ENCODE assay signal across 8 cellular contexts in the genomic region with DNA sequence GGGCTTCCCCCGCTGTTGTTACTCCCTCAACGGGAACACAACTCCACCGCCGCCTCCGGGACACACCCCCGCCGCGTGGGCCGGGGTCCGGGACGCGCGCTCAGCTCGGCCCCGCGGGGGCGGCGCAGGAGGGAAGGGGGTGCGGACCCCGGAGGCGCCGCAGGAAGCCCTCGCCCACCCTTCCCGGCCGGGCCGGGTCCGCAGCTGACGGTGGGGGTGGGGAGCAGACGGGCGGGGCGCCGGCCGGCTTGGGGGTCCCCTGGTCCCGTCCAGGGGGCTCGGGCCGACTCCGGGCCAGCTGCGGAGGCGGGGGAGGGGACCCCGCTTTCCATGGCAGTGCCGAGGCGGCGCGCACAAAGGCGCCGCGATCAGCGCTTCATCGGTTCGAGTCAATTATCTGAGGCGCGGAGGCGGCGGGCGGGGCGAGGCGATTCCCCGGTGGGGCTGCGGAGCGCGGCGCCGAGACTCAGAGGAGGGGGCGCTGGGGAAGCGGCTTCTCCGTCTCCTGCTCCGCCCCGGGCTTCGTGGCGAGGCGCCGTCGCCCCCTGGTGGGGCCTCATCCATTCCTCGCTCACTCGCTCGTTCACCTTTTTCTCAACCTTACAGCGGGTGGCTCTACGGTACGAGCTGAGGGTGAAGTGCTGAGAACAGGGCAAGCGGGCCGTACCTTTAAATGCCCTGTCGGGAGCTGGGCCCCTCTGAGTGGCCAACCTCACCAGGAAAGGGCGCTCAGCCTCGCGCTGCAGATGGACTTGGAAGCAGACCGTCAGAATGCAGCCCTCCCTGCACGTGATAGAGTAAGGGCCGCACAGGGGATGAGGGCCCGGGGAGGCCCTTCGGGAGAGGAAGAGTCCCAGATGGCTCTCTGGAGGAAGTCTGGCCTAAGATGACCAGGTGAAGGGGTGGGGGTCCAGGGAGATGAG. TPM values are rescaled to one million over a fixed set of nuclear protein-coding genes. Genes with fewer than 3 reads are reported as not detected.
DNase-seq lines count a peak whose midpoint lies in the region; ATAC-seq, FAIRE-seq and TF ChIP-seq lines count a peak whose summit lies in the region.

No MANE protein-coding gene starts in this region.

- no peaks in the 10 kb centered on the region for H3K36me3 ChIP-seq in GM12878 (ENCODE audit: control insufficient read depth in 2 of 2, insufficient read depth in 2 of 2, low read length in 1 of 2)

- TF ChIP-seq POLR2A in GM12878 (IDR thresholded peaks at IDR 0.05; ENCODE audit: low read depth, low read length): no peak

- no peaks in the 10 kb centered on the region for H4K20me1 ChIP-seq in GM12878 (ENCODE audit: control insufficient read depth, insufficient read depth)

- H3K4me3 ChIP-seq in GM12878: no peak overlapping the region

- no peak for FAIRE-seq in GM12878 (lab: Jason Lieb, UNC)

- SMC1A ChIA-PET in GM12878 (lab: Charles Lee; ENCODE audit: uncharacterized antibody, unreplicated experiment): interaction anchor here (1.2 kb wide), 1 partner anchor 79 kb away, joined by 3 read pairs; no protein-coding TSS in a partner anchor

- H3K4me2 ChIP-seq in GM12878 (ENCODE audit: control insufficient read depth, insufficient read depth): peak overlapping the region; percentile 64; the same call in 1 of the 2 replicates

- WGBS in GM12878 (ENCODE audit: insufficient coverage, insufficient replicate concordance, low lambda C conversion rate, missing lambda C conversion rate): 9% methylated on average over 70 of the region's 90 CpGs

- no TSS peak for BruUV-seq in GM12878 (replicated peaks; lab: Mats Ljungman, UMichigan)

- ATAC-seq in GM12878 (peak; percentile 87), GM18511 (IDR thresholded peaks at IDR 0.05; ENCODE audit: unreplicated experiment) (no peak)

- no peak overlapping the region for H2AFZ ChIP-seq in GM12878 (ENCODE audit: control insufficient read depth, low read depth, low read length)

- H3K79me2 ChIP-seq in GM12878 (ENCODE audit: control insufficient read depth, insufficient read depth, low read length): no peaks in the 10 kb centered on the region

- H3K4me1 ChIP-seq in GM12878 (ENCODE audit: control insufficient read depth, insufficient read depth, low read length): no peaks in the 10 kb centered on the region

- peak; percentile 51 for DNase-seq in DMS 273 treated with DMSO at 0.1 percent for 48 hours (lab: John Stamatoyannopoulos, UW)
- DNase-seq in T-helper 1 cell: peak in 3 of 5 donors; percentile 6 to 25 (median 17)
- no peak for DNase-seq in GM12878 (ENCODE audit: low read depth, low spot score)
- DNase-seq in iris pigment epithelial cell (ENCODE audit: low read depth): peak; percentile 38
- DNase-seq in stimulated activated CD4-positive, alpha-beta T cell treated with anti-CD3 and anti-CD28 coated beads, Interleukin-2, amount 100 ng/mL, for 24 hours: peak; percentile 62 to 71
- no peak for DNase-seq in HCEC 1CT

- RAD21 ChIA-PET in GM12878 (lab: Charles Lee; ENCODE audit: unreplicated experiment): interaction anchor here (0.6 kb wide), 1 partner anchor 203 kb away, joined by 3 read pairs; no protein-coding TSS in a partner anchor

- TF ChIP-seq RAD21 in GM12878 (IDR thresholded peaks at IDR 0.05; ENCODE audit: insufficient read depth, low read depth, low read length): peak; percentile 42; the same call in 1 of the 2 replicates

- H3K9me3 ChIP-seq in GM12878 (replicated peaks; ENCODE audit: control insufficient read depth, insufficient read depth, low read length): no peaks in the 10 kb centered on the region

- POLR2A ChIA-PET in GM12878 (lab: Charles Lee): no interaction called here

- CTCF ChIA-PET in GM12878 (lab: Yijun Ruan, JAX): no interaction called here

- H3K27me3 ChIP-seq in GM12878 (replicated peaks in 1 of 2; ENCODE audit: control insufficient read depth in 2 of 2, insufficient read depth in 2 of 2, low read length in 1 of 2): peaks cover 0 to 9% of the 10 kb centered on the region in 2 experiments; a peak in 3 of 4 replicates

- intact Hi-C loops in GM12878 (cut with micrococcal nuclease; ENCODE audit: unreplicated experiment): no loop called here

- in situ Hi-C loops in GM12878 (cut with MboI): no loop called here

- no peak for TF ChIP-seq EP300 in GM12878 (IDR thresholded peaks at IDR 0.05; ENCODE audit: borderline replicate concordance in 1 of 2, control insufficient read depth in 1 of 2, low read depth in 2 of 2, low read length in 2 of 2)

- no peak overlapping the region for H3K27ac ChIP-seq in GM12878 (ENCODE audit: control insufficient read depth, insufficient read depth)

- peak; percentile 79 for TF ChIP-seq CTCF in LNCAP (IDR thresholded peaks at IDR 0.05)
- peak; percentile 36 to 51 (median 48); a peak in 5 of 6 replicates for TF ChIP-seq CTCF in GM12878 (IDR thresholded peaks at IDR 0.05 in 2 of 3, conservative IDR thresholded peaks at IDR 0.05 in 1 of 3; ENCODE audit: control insufficient read depth in 2 of 3, extremely low read depth in 1 of 3, insufficient read depth in 1 of 3, low read depth in 3 of 3, low read length in 3 of 3)

- H3K9ac ChIP-seq in GM12878 (ENCODE audit: control insufficient read depth, insufficient read depth, low read length): no peak overlapping the region

TF ChIP-seq in GM12878, 131 proteins besides CTCF, POLR2A, EP300 and RAD21:
- TF ChIP-seq, protein P1, sequence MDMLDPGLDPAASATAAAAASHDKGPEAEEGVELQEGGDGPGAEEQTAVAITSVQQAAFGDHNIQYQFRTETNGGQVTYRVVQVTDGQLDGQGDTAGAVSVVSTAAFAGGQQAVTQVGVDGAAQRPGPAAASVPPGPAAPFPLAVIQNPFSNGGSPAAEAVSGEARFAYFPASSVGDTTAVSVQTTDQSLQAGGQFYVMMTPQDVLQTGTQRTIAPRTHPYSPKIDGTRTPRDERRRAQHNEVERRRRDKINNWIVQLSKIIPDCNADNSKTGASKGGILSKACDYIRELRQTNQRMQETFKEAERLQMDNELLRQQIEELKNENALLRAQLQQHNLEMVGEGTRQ (IDR thresholded peaks at IDR 0.05; ENCODE audit: borderline replicate concordance, low read depth, low read length): no peak
- TF ChIP-seq SMC3 (IDR thresholded peaks at IDR 0.05; ENCODE audit: borderline replicate concordance, low read length): peak; percentile 36; the same call in 1 of the 2 replicates

RNA-seq across cellular contexts. Expression of gene SLC52A3, which starts 40.0 kb away (rescaled TPM):
- total RNA-seq in GM12878 (2013; cell fraction: nucleolus; rRNA removed): not detected in 2 replicates
- not detected in 2 replicates for total RNA-seq in GM12878 (2014; rRNA removed)
- not detected in 2 replicates for total RNA-seq in GM12878 (2014; rRNA removed; fragmentation: Illumina TruSeq; extraction: Trizol)
- not detected in 2 replicates for total RNA-seq in GM12878 (2021)
- polyA plus RNA-seq in GM12878 (2011; ENCODE audit: low read depth): not detected
- not detected in 2 replicates for polyA plus RNA-seq in GM12878 (2011; rRNA removed)
- not detected in 2 replicates for polyA plus RNA-seq in GM12878 (2011; cell fraction: cytosol; rRNA removed)
- not detected in 2 replicates for polyA plus RNA-seq in GM12878 (2011; cell fraction: nucleus; rRNA removed)
- polyA plus RNA-seq in GM12878 (2012): not detected in 2 replicates
- polyA plus RNA-seq in GM12878 (2014; fragmentation: Illumina TruSeq; extraction: Trizol): not detected in 2 replicates
- polyA plus RNA-seq in GM12878 (2014; fragmentation: Nextera tagmentation; extraction: Ambion mirVana): not detected
- polyA plus RNA-seq in GM12878 (2014; rRNA removed): not detected in 2 replicates
- not detected for polyA plus RNA-seq in GM12878 (2016; fragmentation: Nextera tagmentation; extraction: Ambion mirVana)
- polyA minus RNA-seq in GM12878 (2011; rRNA and poly(A)+ RNA removed): not detected in 2 replicates
- polyA minus RNA-seq in GM12878 (2011; cell fraction: cytosol; rRNA and poly(A)+ RNA removed): not detected in 2 replicates
- polyA minus RNA-seq in GM12878 (2011; cell fraction: nucleus; rRNA and poly(A)+ RNA removed): not detected in 2 replicates

RNA-seq across cellular contexts. Expression of gene SCRT2, which starts 52.7 kb away (rescaled TPM):
- not detected in 2 replicates for total RNA-seq in GM12878 (2013; cell fraction: nucleolus; rRNA removed)
- total RNA-seq in GM12878 (2014; rRNA removed) (not detected in 2 replicates), GM12878 (2014; rRNA removed; fragmentation: Illumina TruSeq; extraction: Trizol) (not detected in 2 replicates), GM12878 (2021) (not detected in 2 replicates)
- not detected for polyA plus RNA-seq in GM12878 (2011; ENCODE audit: low read depth)
- polyA plus RNA-seq in GM12878 (2011; rRNA removed) (not detected in 2 replicates), GM12878 (2014; fragmentation: Illumina TruSeq; extraction: Trizol) (not detected in 2 replicates), GM12878 (2014; fragmentation: Nextera tagmentation; extraction: Ambion mirVana) (not detected), GM12878 (2014; rRNA removed) (not detected in 2 replicates), GM12878 (2016; fragmentation: Nextera tagmentation; extraction: Ambion mirVana) (not detected)
- 0.01 TPM in 1 of 2 replicates, not detected in the other for polyA plus RNA-seq in GM12878 (2011; cell fraction: cytosol; rRNA removed)
- polyA plus RNA-seq in GM12878 (2011; cell fraction: nucleus; rRNA removed): 0.12 and 0.13 TPM in 2 replicates
- polyA plus RNA-seq in GM12878 (2012): not detected in 2 replicates
- 0.05 TPM in 1 of 2 replicates, not detected in the other for polyA minus RNA-seq in GM12878 (2011; rRNA and poly(A)+ RNA removed)
- polyA minus RNA-seq in GM12878 (2011; cell fraction: cytosol; rRNA and poly(A)+ RNA removed): not detected in 2 replicates
- polyA minus RNA-seq in GM12878 (2011; cell fraction: nucleus; rRNA and poly(A)+ RNA removed): 0.10 TPM in 1 of 2 replicates, not detected in the other

Comparison
In these comparisons a context has a peak if more than half of its experiments do, and no peak if none do; other contexts are left out.
1. DNase-seq: peak in DMS 273 treated with DMSO at 0.1 percent for 48 hours (single experiment), T-helper 1 cell (3 of 5), iris pigment epithelial cell (single experiment) and stimulated activated CD4-positive, alpha-beta T cell treated with anti-CD3 and anti-CD28 coated beads, Interleukin-2, amount 100 ng/mL, for 24 hours (2 of 2); none in GM12878 (single experiment) and HCEC 1CT (single experiment).